15 cellular contexts compared by ENCODE assay signal in the genomic region with DNA sequence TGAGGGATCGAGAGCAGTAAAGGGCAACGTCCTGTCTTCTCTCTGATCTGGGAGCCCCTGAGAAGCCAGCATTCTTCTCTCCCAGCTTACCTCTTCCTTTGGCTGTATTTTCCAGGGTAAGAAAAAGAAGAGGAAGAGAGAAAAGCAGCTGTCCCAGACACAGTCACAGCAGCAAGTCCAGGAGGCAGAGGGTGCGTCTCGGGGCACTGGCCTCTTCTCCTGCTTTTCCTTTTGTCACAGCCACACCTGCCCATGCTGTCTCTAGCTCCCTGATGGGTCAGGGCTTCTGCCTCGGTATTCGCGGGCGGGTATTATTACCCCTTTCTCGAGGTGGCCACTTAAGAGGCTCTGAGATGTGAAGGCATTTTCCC. TPM values are rescaled to one million over a fixed set of nuclear protein-coding genes. Genes with fewer than 3 reads are reported as not detected.
DNase-seq lines count a peak whose midpoint lies in the region; ATAC-seq and TF ChIP-seq lines count a peak whose summit lies in the region.
"Had no signal": no experiment of that assay in that cellular context is flagged by ENCODE, and none has a peak within 500 bp of the region (broad histone marks: within the 10 kb centered on the region; RNA-seq: fewer than 3 reads in every experiment).

No MANE protein-coding gene starts in this region.

- no peaks in the 10 kb centered on the region for H3K9me3 ChIP-seq in Peyer's patch
- H3K9me3 ChIP-seq: vagina had no signal

- peaks cover 0 to 39% (median 9%) of the 10 kb centered on the region in 4 donors for H3K4me1 ChIP-seq in Peyer's patch

- H3K36me3 Mint-ChIP-seq in activated naive CD4-positive, alpha-beta T cell treated with anti-CD3 and anti-CD28 coated beads for 36 hours (ENCODE audit: low read depth): peaks cover 2% of the 10 kb centered on the region
- no peaks in the 10 kb centered on the region for H3K36me3 Mint-ChIP-seq in immature natural killer cell

- H3K36me3 ChIP-seq in Peyer's patch: peaks cover 0 to 6% (median 0%) of the 10 kb centered on the region in 3 donors

- H3K27me3 Mint-ChIP-seq in activated naive CD4-positive, alpha-beta T cell treated with anti-CD3 and anti-CD28 coated beads for 36 hours (ENCODE audit: low read depth): no peaks in the 10 kb centered on the region
- peaks cover 3 to 11% (median 6%) of the 10 kb centered on the region in 3 donors for H3K27me3 Mint-ChIP-seq in immature natural killer cell (ENCODE audit: low read depth in 3 of 3)
- H3K27me3 Mint-ChIP-seq in stimulated activated naive CD8-positive, alpha-beta T cell treated with anti-CD3 and anti-CD28 coated beads, Interleukin-15, amount 100 ng/mL, for 72 hours: no peaks in the 10 kb centered on the region
- H3K27me3 Mint-ChIP-seq: progenitor cell of endocrine pancreas had no signal

- H3K4me1 Mint-ChIP-seq in activated naive CD4-positive, alpha-beta T cell treated with anti-CD3 and anti-CD28 coated beads for 36 hours (ENCODE audit: low read depth): peaks cover 36% of the 10 kb centered on the region
- peaks cover 37 to 44% of the 10 kb centered on the region in 2 donors for H3K4me1 Mint-ChIP-seq in immature natural killer cell
- peaks cover 49% of the 10 kb centered on the region for H3K4me1 Mint-ChIP-seq in stimulated activated naive CD8-positive, alpha-beta T cell treated with anti-CD3 and anti-CD28 coated beads, Interleukin-15, amount 100 ng/mL, for 72 hours

- ATAC-seq in stimulated activated naive CD8-positive, alpha-beta T cell treated with anti-CD3 and anti-CD28 coated beads, Interleukin-15, amount 100 ng/mL, for 72 hours: no peak
- ATAC-seq in HG03025 (IDR thresholded peaks at IDR 0.05; ENCODE audit: low FRiP score, unreplicated experiment): no peak

- peak in 1 of 2 donors; percentile 54 for TF ChIP-seq POLR2A in Peyer's patch (IDR thresholded peaks at IDR 0.05)

- no peaks in the 10 kb centered on the region for H3K9me3 Mint-ChIP-seq in activated naive CD4-positive, alpha-beta T cell treated with anti-CD3 and anti-CD28 coated beads for 36 hours
- H3K9me3 Mint-ChIP-seq in immature natural killer cell: no peaks in the 10 kb centered on the region
- H3K9me3 Mint-ChIP-seq in stimulated activated naive CD8-positive, alpha-beta T cell treated with anti-CD3 and anti-CD28 coated beads, Interleukin-15, amount 100 ng/mL, for 72 hours: no peaks in the 10 kb centered on the region
- H3K9me3 Mint-ChIP-seq: activated naive CD4-positive, alpha-beta T cell treated with anti-CD3 and anti-CD28 coated beads, Interleukin-2, amount 10 ng/mL, durations not matched to agents 7 days and 5 days had no signal

- CTCF ChIA-PET in activated naive CD4-positive, alpha-beta T cell treated with anti-CD3 and anti-CD28 coated beads for 36 hours (lab: Charles Lee): no interaction called here

- peak overlapping the region; percentile 62 for H3K4me3 Mint-ChIP-seq in activated naive CD4-positive, alpha-beta T cell treated with anti-CD3 and anti-CD28 coated beads for 36 hours
- peak overlapping the region; percentile 57 to 78 (median 68) for H3K4me3 Mint-ChIP-seq in immature natural killer cell
- peak overlapping the region; percentile 60 to 81 for H3K4me3 Mint-ChIP-seq in stimulated activated naive CD8-positive, alpha-beta T cell treated with anti-CD3 and anti-CD28 coated beads, Interleukin-15, amount 100 ng/mL, for 72 hours

- peak overlapping the region in 2 of 4 donors; percentile 28 to 44 for H3K4me3 ChIP-seq in Peyer's patch
- H3K4me3 ChIP-seq: vagina had no signal

- TF ChIP-seq CTCF in Peyer's patch (IDR thresholded peaks at IDR 0.05): no peak

- no peak for DNase-seq in activated naive CD4-positive, alpha-beta T cell treated with anti-CD3 and anti-CD28 coated beads for 36 hours
- DNase-seq in activated naive CD4-positive, alpha-beta T cell treated with Interleukin-2 at 50 U/mL for 16 hours: no peak
- DNase-seq in Peyer's patch (peak in 2 of 3 donors; percentile 65 to 68), immature natural killer cell (no peak), Ammon's horn (ENCODE audit: low spot score) (no peak)
- no peak for DNase-seq in stimulated activated naive CD8-positive, alpha-beta T cell treated with anti-CD3 and anti-CD28 coated beads, Interleukin-15, amount 100 ng/mL, for 72 hours
- DNase-seq in stimulated activated naive CD4-positive, alpha-beta T cell (lab: John Stamatoyannopoulos, UW): no peak
- DNase-seq: EL; NCI-H2081 treated with DMSO at 0.1 percent for 48 hours; stimulated activated CD8-positive, alpha-beta memory T cell treated with anti-CD3 and anti-CD28 coated beads, Interleukin-4, amount 100 ng/mL, for 48 hours; T-helper 1 cell had no signal

- intact Hi-C loops in activated naive CD4-positive, alpha-beta T cell treated with anti-CD3 and anti-CD28 coated beads for 36 hours (cut with micrococcal nuclease): no loop called here

- H3K27me3 ChIP-seq in Peyer's patch: no peaks in the 10 kb centered on the region
- H3K27me3 ChIP-seq: vagina had no signal

- H3K27ac ChIP-seq in Peyer's patch: peak overlapping the region in 3 of 4 donors; percentile 80 to 97 (median 95)
- H3K27ac ChIP-seq: vagina had no signal

- peak overlapping the region; percentile 82 for H3K27ac Mint-ChIP-seq in activated naive CD4-positive, alpha-beta T cell treated with anti-CD3 and anti-CD28 coated beads for 36 hours
- peak overlapping the region in 2 of 6 donors; percentile 51 to 55 for H3K27ac Mint-ChIP-seq in immature natural killer cell
- H3K27ac Mint-ChIP-seq in stimulated activated naive CD8-positive, alpha-beta T cell treated with anti-CD3 and anti-CD28 coated beads, Interleukin-15, amount 100 ng/mL, for 72 hours: peak overlapping the region; percentile 91 to 97
- H3K27ac Mint-ChIP-seq: activated naive CD4-positive, alpha-beta T cell treated with anti-CD3 and anti-CD28 coated beads, Interleukin-2, amount 10 ng/mL, durations not matched to agents 7 days and 5 days; progenitor cell of endocrine pancreas had no signal

RNA-seq across cellular contexts. Expression of a gene that starts 20.3 kb away (rescaled TPM):
- total RNA-seq in activated naive CD4-positive, alpha-beta T cell treated with anti-CD3 and anti-CD28 coated beads for 36 hours: 10 to 100 TPM; 82.5 to 85.4 TPM
- total RNA-seq in Peyer's patch: 100 to 1,000 TPM; 220 to 296 (median 250) TPM
- 10 to 100 TPM; 28.7 to 75.4 (median 36.4) TPM for polyA plus RNA-seq in immature natural killer cell

RNA-seq across cellular contexts. Expression of a gene that starts 46.8 kb away (rescaled TPM):
- 10 to 100 TPM; 19.7 to 24.5 TPM for total RNA-seq in activated naive CD4-positive, alpha-beta T cell treated with anti-CD3 and anti-CD28 coated beads for 36 hours
- total RNA-seq in Peyer's patch: 100 to 1,000 TPM in 3 of 4 donors, 10 to 100 TPM in 1; 47.0 to 719 (median 473) TPM
- 10 to 100 TPM; 13.7 to 28.1 (median 23.4) TPM for polyA plus RNA-seq in immature natural killer cell

RNA-seq across cellular contexts. Expression of a gene that starts 47.1 kb away (rescaled TPM):
- total RNA-seq in activated naive CD4-positive, alpha-beta T cell treated with anti-CD3 and anti-CD28 coated beads for 36 hours: 10 to 100 TPM; 14.8 to 15.4 TPM
- total RNA-seq in Peyer's patch: 10 to 100 TPM; 28.1 to 49.4 (median 45.8) TPM
- 10 to 100 TPM; 10.9 to 17.7 (median 14.0) TPM for polyA plus RNA-seq in immature natural killer cell

Comparison
In these comparisons a context has a peak if more than half of its experiments do, and no peak if none do; other contexts are left out.
1. DNase-seq: peak in Peyer's patch (2 of 3); none in activated naive CD4-positive, alpha-beta T cell treated with anti-CD3 and anti-CD28 coated beads for 36 hours (single experiment), activated naive CD4-positive, alpha-beta T cell treated with Interleukin-2 at 50 U/mL for 16 hours (single experiment), immature natural killer cell (0 of 3), stimulated activated naive CD8-positive, alpha-beta T cell treated with anti-CD3 and anti-CD28 coated beads, Interleukin-15, amount 100 ng/mL, for 72 hours (0 of 2), stimulated activated naive CD4-positive, alpha-beta T cell (0 of 6) and Ammon's horn (single experiment).
2. Peak in every context shown above with its lines, with median percentiles within 50 percentile points of each other: H3K4me3 Mint-ChIP-seq.